Comparison of ENCODE assay signal across 25 cellular contexts in genomic region chr10:34664706-34665105, GRCh38.
DNase-seq lines count a peak whose midpoint lies in the region; ATAC-seq and TF ChIP-seq lines count a peak whose summit lies in the region.
"Had no signal": no experiment of that assay in that cellular context is flagged by ENCODE, and none has a peak within 500 bp of the region (broad histone marks: within the 10 kb centered on the region; RNA-seq: fewer than 3 reads in every experiment).

No MANE protein-coding gene starts in this region.

- dilution Hi-C loops in mammary epithelial cell (cut with HindIII; ENCODE audit: low sequenced_read_pairs) = loop anchor here (5.0 kb wide), 1 partner anchor 243 kb away; no protein-coding TSS in a partner anchor

- no peaks in the 10 kb centered on the region for H3K9me3 Mint-ChIP-seq in activated CD8-positive, alpha-beta T cell treated with anti-CD3 and anti-CD28 coated beads for 36 hours
- H3K9me3 Mint-ChIP-seq: CD4-positive, alpha-beta memory T cell; GM23338; HFFc6 had no signal

- TF ChIP-seq CTCF in mammary epithelial cell (conservative IDR thresholded peaks at IDR 0.05 in 1 of 2, IDR thresholded peaks at IDR 0.05 in 1 of 2; ENCODE audit: extremely low read depth in 1 of 2, insufficient read depth in 1 of 2, low read depth in 1 of 2, low read length in 2 of 2) (no peak), omental fat pad (IDR thresholded peaks at IDR 0.05) (no peak)
- no peak for TF ChIP-seq CTCF in activated CD8-positive, alpha-beta T cell treated with anti-CD3 and anti-CD28 coated beads for 36 hours (IDR thresholded peaks at IDR 0.05)

- no peak overlapping the region for H3K27ac Mint-ChIP-seq in activated CD8-positive, alpha-beta T cell treated with anti-CD3 and anti-CD28 coated beads for 36 hours
- H3K27ac Mint-ChIP-seq: CD4-positive, alpha-beta memory T cell; GM23338; HFFc6 had no signal

- no peaks in the 10 kb centered on the region for H4K20me1 ChIP-seq in mammary epithelial cell (ENCODE audit: insufficient read depth, low read length)

- H3K27ac ChIP-seq in mammary epithelial cell (ENCODE audit: insufficient read depth, low read depth, low read length) = no peak overlapping the region
- peak overlapping the region; percentile 44 to 68 for H3K27ac ChIP-seq in esophagus (ENCODE audit: low read depth in 2 of 2, low read length in 1 of 2)

- H3K4me1 ChIP-seq in mammary epithelial cell (ENCODE audit: insufficient read depth, low read length) (peaks cover 47% of the 10 kb centered on the region), esophagus (ENCODE audit: control insufficient read depth in 2 of 2, insufficient read depth in 2 of 2, low read length in 1 of 2) (peaks cover 0 to 4% of the 10 kb centered on the region in 2 donors)

- no peaks in the 10 kb centered on the region for H3K36me3 Mint-ChIP-seq in activated CD8-positive, alpha-beta T cell treated with anti-CD3 and anti-CD28 coated beads for 36 hours (ENCODE audit: low read depth)
- H3K36me3 Mint-ChIP-seq: CD4-positive, alpha-beta memory T cell had no signal

- H3K79me2 ChIP-seq in mammary epithelial cell (ENCODE audit: insufficient read depth, low read length) = peaks cover 43% of the 10 kb centered on the region

- in situ Hi-C loops in mammary epithelial cell (cut with MboI; ENCODE audit: low sequenced_read_pairs in 2 of 2) = loop anchor here in 1 of 2 donors (25.0 kb wide), 2 partner anchors 298 to 548 kb away; no protein-coding TSS in a partner anchor

- no peaks in the 10 kb centered on the region for H3K9me3 ChIP-seq in mammary epithelial cell (replicated peaks; ENCODE audit: insufficient read depth, low read length)
- H3K9me3 ChIP-seq in esophagus (ENCODE audit: control insufficient read depth in 2 of 2, insufficient read depth in 1 of 2, low read depth in 1 of 2, low read length in 1 of 2) = no peaks in the 10 kb centered on the region
- H3K9me3 ChIP-seq: HAP-1, SK-N-SH had no signal

- BruUV-seq in mammary epithelial cell (replicated peaks; lab: Mats Ljungman, UMichigan) = no TSS peak

- intact Hi-C loops in mammary epithelial cell (cut with micrococcal nuclease) = loop anchor here (5.0 kb wide), 3 partner anchors 163 to 553 kb away; no protein-coding TSS in a partner anchor
- intact Hi-C loops in activated CD8-positive, alpha-beta T cell treated with anti-CD3 and anti-CD28 coated beads for 36 hours (cut with micrococcal nuclease) = no loop called here

- H3K4me3 Mint-ChIP-seq in activated CD8-positive, alpha-beta T cell treated with anti-CD3 and anti-CD28 coated beads for 36 hours = no peak overlapping the region
- H3K4me3 Mint-ChIP-seq: CD4-positive, alpha-beta memory T cell; GM23338; HFFc6 had no signal

- H3K27me3 Mint-ChIP-seq in activated CD8-positive, alpha-beta T cell treated with anti-CD3 and anti-CD28 coated beads for 36 hours = peaks cover 4% of the 10 kb centered on the region

- H3K4me2 ChIP-seq in mammary epithelial cell (ENCODE audit: insufficient read depth, low read depth, low read length) = no peak overlapping the region
- H3K4me2 ChIP-seq: GM23338, SK-N-SH had no signal

- H3K36me3 ChIP-seq in mammary epithelial cell (ENCODE audit: insufficient read depth, low read length) (no peaks in the 10 kb centered on the region), esophagus (ENCODE audit: control insufficient read depth in 2 of 2, insufficient read depth in 2 of 2, low read length in 1 of 2) (peaks cover 0 to 1% of the 10 kb centered on the region in 2 donors)
- H3K36me3 ChIP-seq: HAP-1 had no signal

- H3K4me3 ChIP-seq in mammary epithelial cell (replicated peaks in 1 of 3; ENCODE audit: insufficient read depth in 1 of 3, low read depth in 2 of 3, low read length in 3 of 3) (no peak overlapping the region), esophagus (ENCODE audit: low read depth in 1 of 2, low read length in 2 of 2) (no peak overlapping the region)
- H3K4me3 ChIP-seq: GM23338, HAP-1 had no signal

- ATAC-seq in activated CD8-positive, alpha-beta T cell treated with anti-CD3 and anti-CD28 coated beads for 36 hours = no peak
- ATAC-seq in omental fat pad (ENCODE audit: low FRiP score) = no peak
- ATAC-seq in HG03354 (IDR thresholded peaks at IDR 0.05; ENCODE audit: poor library complexity, severe bottlenecking, unreplicated experiment) = no peak
- ATAC-seq: GM23338 had no signal

- peak; percentile 10 for DNase-seq in NCI-H69 (lab: John Stamatoyannopoulos, UW)
- peak; percentile 80 for DNase-seq in mammary epithelial cell
- DNase-seq in activated CD8-positive, alpha-beta T cell treated with anti-CD3 and anti-CD28 coated beads for 36 hours = no peak
- no peak for DNase-seq in omental fat pad (ENCODE audit: low spot score)
- DNase-seq in activated naive CD4-positive, alpha-beta T cell treated with anti-CD3 and anti-CD28 coated beads, Interleukin-2, amount 50 U/mL, for 16 hours = no peak
- DNase-seq: C1 segment of cervical spinal cord; CD4-positive, alpha-beta memory T cell; COR-L47; DMS53; HFFc6; Karpas-422; NCI-H1105; NCI-H146; NCI-H1930; NCI-H2107; NCI-H446 treated with DMSO at 0.1 percent for 48 hours; NCI-H526; RPMI8226; SHP77 treated with DMSO at 0.1 percent for 48 hours; SK-N-SH; SW 1271 had no signal

- CTCF ChIA-PET in mammary epithelial cell (lab: Charles Lee; ENCODE audit: low non-redundant PET) = no interaction called here
- CTCF ChIA-PET in activated CD8-positive, alpha-beta T cell treated with anti-CD3 and anti-CD28 coated beads for 36 hours (lab: Charles Lee) = interaction anchor here (0.8 kb wide), 1 partner anchor 26 kb away, joined by 4 read pairs; no protein-coding TSS in a partner anchor

- H3K27me3 ChIP-seq in mammary epithelial cell (ENCODE audit: insufficient read depth, low read length) (no peaks in the 10 kb centered on the region), esophagus (ENCODE audit: control insufficient read depth in 1 of 2, insufficient read depth in 2 of 2, low read length in 2 of 2) (no peaks in the 10 kb centered on the region)

- no peak overlapping the region for H3K9ac ChIP-seq in mammary epithelial cell (ENCODE audit: insufficient read depth, low read length)
- H3K9ac ChIP-seq: SK-N-SH had no signal

- WGBS in mammary epithelial cell (ENCODE audit: low coverage, missing lambda C conversion rate) = 0% methylated on average over 1 of the region's 1 CpG
- 62 to 72% methylated on average over 1 of the region's 1 CpG for WGBS in esophagus, 2 donors

- no peak overlapping the region for H2AFZ ChIP-seq in mammary epithelial cell (ENCODE audit: low read depth, low read length)
- H2AFZ ChIP-seq: GM23338 had no signal

- POLR2A ChIA-PET in activated CD8-positive, alpha-beta T cell treated with anti-CD3 and anti-CD28 coated beads for 36 hours (lab: Charles Lee) = no interaction called here

- H3K4me1 Mint-ChIP-seq in activated CD8-positive, alpha-beta T cell treated with anti-CD3 and anti-CD28 coated beads for 36 hours (ENCODE audit: low read depth) = no peaks in the 10 kb centered on the region
- H3K4me1 Mint-ChIP-seq: CD4-positive, alpha-beta memory T cell had no signal

Comparison
In these comparisons a context has a peak if more than half of its experiments do, and no peak if none do; other contexts are left out.
1. DNase-seq: peak in NCI-H69 (single experiment) and mammary epithelial cell (single experiment); none in activated CD8-positive, alpha-beta T cell treated with anti-CD3 and anti-CD28 coated beads for 36 hours (single experiment), omental fat pad (single experiment) and activated naive CD4-positive, alpha-beta T cell treated with anti-CD3 and anti-CD28 coated beads, Interleukin-2, amount 50 U/mL, for 16 hours (single experiment).